32 cellular contexts compared by ENCODE assay signal in the genomic region with DNA sequence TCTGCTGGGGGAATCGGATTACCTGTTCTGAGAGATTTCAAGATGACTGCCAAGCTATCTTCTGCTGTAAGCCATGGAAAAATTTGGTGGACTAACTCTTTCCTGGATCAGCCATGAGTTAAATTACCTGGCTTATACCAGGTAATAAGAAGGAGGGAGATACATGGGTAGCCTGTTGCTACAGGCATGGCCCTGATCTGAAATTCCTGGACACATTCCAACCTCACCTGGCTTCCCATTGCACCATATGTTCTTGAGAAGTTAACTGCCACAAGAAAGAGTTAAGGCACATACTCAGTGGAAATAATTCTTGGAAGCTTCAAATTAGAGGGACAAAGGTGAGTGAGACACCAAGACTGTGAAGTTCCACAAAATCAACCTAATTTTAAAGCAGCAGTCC.
"Had no signal": no experiment of that assay in that cellular context is flagged by ENCODE, and none has a peak within 500 bp of the region (broad histone marks: within the 10 kb centered on the region; RNA-seq: fewer than 3 reads in every experiment).

No MANE protein-coding gene starts in this region.

- H3K4me1 Mint-ChIP-seq: activated B cell treated with CpG ODN at 0.5 μM for 24 hours; activated CD8-positive, alpha-beta memory T cell treated with anti-CD3 and anti-CD28 coated beads, Interleukin-2, amount 10 ng/mL, durations not matched to agents 7 days and 5 days; activated T-helper 17 cell treated with anti-CD3 and anti-CD28 coated beads, Interleukin-2, amount 50 U/mL, for 72 hours; brain; T-cell had no signal

- FAIRE-seq: astrocyte, colon, TTC549 had no signal

- H3K27me3 ChIP-seq: MG63 had no signal

- ATAC-seq: activated CD8-positive, alpha-beta memory T cell treated with anti-CD3 and anti-CD28 coated beads, Interleukin-2, amount 10 ng/mL, durations not matched to agents 7 days and 5 days; activated T-cell treated with anti-CD3 and anti-CD28 coated beads, Interleukin-2, amount 50 U/mL, for 4 hours; activated T-helper 17 cell treated with anti-CD3 and anti-CD28 coated beads, Interleukin-2, amount 50 U/mL, for 72 hours; PC-3; Right ventricle myocardium inferior; T-cell had no signal

- H3K36me3 Mint-ChIP-seq: activated CD8-positive, alpha-beta memory T cell treated with anti-CD3 and anti-CD28 coated beads, Interleukin-2, amount 10 ng/mL, durations not matched to agents 7 days and 5 days; activated naive CD8-positive, alpha-beta T cell; brain; T-cell had no signal

- H3K9me3 ChIP-seq: MG63 had no signal

- H3K27ac Mint-ChIP-seq: activated B cell treated with CpG ODN at 0.5 μM for 24 hours; activated CD4-positive, alpha-beta T cell treated with anti-CD3 and anti-CD28 coated beads, Interleukin-2, amount 10 ng/mL, durations not matched to agents 24 days and 14 days; activated CD8-positive, alpha-beta memory T cell treated with anti-CD3 and anti-CD28 coated beads, Interleukin-2, amount 10 ng/mL, durations not matched to agents 7 days and 5 days; activated naive CD4-positive, alpha-beta T cell treated with anti-CD3 and anti-CD28 coated beads for 36 hours; activated naive CD8-positive, alpha-beta T cell; activated T-helper 17 cell treated with anti-CD3 and anti-CD28 coated beads, Interleukin-2, amount 50 U/mL, for 72 hours; brain; T-cell had no signal

- DNase-seq: activated B cell treated with CpG ODN at 0.5 μM for 24 hours; activated CD4-positive, alpha-beta T cell treated with anti-CD3 and anti-CD28 coated beads for 1 hour; activated CD4-positive, alpha-beta T cell treated with anti-CD3 and anti-CD28 coated beads, Interleukin-2, amount 10 ng/mL, durations not matched to agents 24 days and 14 days; activated CD4-positive, alpha-beta T cell treated with anti-CD3 and anti-CD28 coated beads, Interleukin-2, amount 50 U/mL, for 48 hours; activated CD8-positive, alpha-beta memory T cell treated with anti-CD3 and anti-CD28 coated beads, Interleukin-2, amount 10 ng/mL, durations not matched to agents 7 days and 5 days; activated gamma-delta T cell; activated naive CD4-positive, alpha-beta T cell treated with anti-CD3 and anti-CD28 coated beads for 36 hours; activated T-cell treated with anti-CD3 and anti-CD28 coated beads, Interleukin-2, amount 50 U/mL, for 4 hours; amygdala; cerebellar nuclear complex; MG63; MV-4-11; NCI-H1105; NCI-H1436; NCI-H1694 treated with DMSO at 0.1 percent for 48 hours; NCI-H2029 treated with DMSO at 0.1 percent for 48 hours; NCI-H2227 treated with DMSO at 0.1 percent for 48 hours; NCI-H510A; NCI-H526 treated with DMSO at 0.1 percent for 48 hours; PC-3; T-cell; T-helper 2 cell; T1000 had no signal

- H3K4me3 Mint-ChIP-seq: activated B cell treated with CpG ODN at 0.5 μM for 24 hours; activated CD4-positive, alpha-beta T cell treated with anti-CD3 and anti-CD28 coated beads, Interleukin-2, amount 10 ng/mL, durations not matched to agents 24 days and 14 days; activated CD8-positive, alpha-beta memory T cell treated with anti-CD3 and anti-CD28 coated beads, Interleukin-2, amount 10 ng/mL, durations not matched to agents 7 days and 5 days; activated naive CD4-positive, alpha-beta T cell treated with anti-CD3 and anti-CD28 coated beads for 36 hours; activated naive CD8-positive, alpha-beta T cell; activated T-cell treated with anti-CD3 and anti-CD28 coated beads, Interleukin-2, amount 50 U/mL, for 4 hours; activated T-helper 17 cell treated with anti-CD3 and anti-CD28 coated beads, Interleukin-2, amount 50 U/mL, for 72 hours; brain; T-cell had no signal

- H3K9me3 Mint-ChIP-seq: activated B cell treated with CpG ODN at 0.5 μM for 24 hours; activated CD4-positive, alpha-beta T cell treated with anti-CD3 and anti-CD28 coated beads, Interleukin-2, amount 10 ng/mL, durations not matched to agents 24 days and 14 days; activated naive CD4-positive, alpha-beta T cell treated with anti-CD3 and anti-CD28 coated beads for 36 hours had no signal

- H3K36me3 ChIP-seq: MG63 had no signal

- H3K27ac ChIP-seq: KMS-11, SK-N-MC had no signal

- H3K4me2 ChIP-seq: KMS-11 had no signal

- H3K9ac ChIP-seq: KMS-11 had no signal

- H3K4me3 ChIP-seq: MG63, SK-N-MC had no signal

- H3K27me3 Mint-ChIP-seq: activated B cell treated with CpG ODN at 0.5 μM for 24 hours; activated CD4-positive, alpha-beta T cell treated with anti-CD3 and anti-CD28 coated beads, Interleukin-2, amount 10 ng/mL, durations not matched to agents 24 days and 14 days; activated CD8-positive, alpha-beta memory T cell treated with anti-CD3 and anti-CD28 coated beads, Interleukin-2, amount 10 ng/mL, durations not matched to agents 7 days and 5 days; activated naive CD8-positive, alpha-beta T cell; T-cell had no signal
